In genomic region chr16:2773188-2773968, GRCh38 we compare ENCODE assay signal across 1 cellular context.
TF ChIP-seq lines count a peak whose summit lies in the region.

No MANE protein-coding gene starts in this region.

TF ChIP-seq in H1, 55 proteins besides CTCF, POLR2A, EP300 and RAD21:
- TF ChIP-seq NANOG (IDR thresholded peaks at IDR 0.05; ENCODE audit: insufficient read depth, low read depth, low read length, poor library complexity, severe bottlenecking) (no peak), RXRA (IDR thresholded peaks at IDR 0.05; ENCODE audit: insufficient read depth, low read depth, low read length) (no peak), MAFK (IDR thresholded peaks at IDR 0.05; ENCODE audit: low read depth, low read length) (no peak), FOSL1 (IDR thresholded peaks at IDR 0.05; ENCODE audit: insufficient read depth, low read depth, low read length) (no peak), SRF (IDR thresholded peaks at IDR 0.05; ENCODE audit: low read depth, low read length) (peak; percentile 61; the same call in 1 of the 2 replicates), KDM1A (IDR thresholded peaks at IDR 0.05; ENCODE audit: borderline replicate concordance, low read length) (peak; percentile 56; the same call in 1 of the 2 replicates), CHD1 (IDR thresholded peaks at IDR 0.05; ENCODE audit: low read depth, low read length) (no peak), KDM5A (IDR thresholded peaks at IDR 0.05; ENCODE audit: low read length) (no peak), BACH1 (IDR thresholded peaks at IDR 0.05; ENCODE audit: low read length) (no peak), E2F6 (IDR thresholded peaks at IDR 0.05) (no peak), SP4 (IDR thresholded peaks at IDR 0.05; ENCODE audit: low read length) (no peak), POLR2AphosphoS5 (IDR thresholded peaks at IDR 0.05; ENCODE audit: low read depth, low read length) (no peak), MAX (IDR thresholded peaks at IDR 0.05) (no peak)
